In the genomic region with DNA sequence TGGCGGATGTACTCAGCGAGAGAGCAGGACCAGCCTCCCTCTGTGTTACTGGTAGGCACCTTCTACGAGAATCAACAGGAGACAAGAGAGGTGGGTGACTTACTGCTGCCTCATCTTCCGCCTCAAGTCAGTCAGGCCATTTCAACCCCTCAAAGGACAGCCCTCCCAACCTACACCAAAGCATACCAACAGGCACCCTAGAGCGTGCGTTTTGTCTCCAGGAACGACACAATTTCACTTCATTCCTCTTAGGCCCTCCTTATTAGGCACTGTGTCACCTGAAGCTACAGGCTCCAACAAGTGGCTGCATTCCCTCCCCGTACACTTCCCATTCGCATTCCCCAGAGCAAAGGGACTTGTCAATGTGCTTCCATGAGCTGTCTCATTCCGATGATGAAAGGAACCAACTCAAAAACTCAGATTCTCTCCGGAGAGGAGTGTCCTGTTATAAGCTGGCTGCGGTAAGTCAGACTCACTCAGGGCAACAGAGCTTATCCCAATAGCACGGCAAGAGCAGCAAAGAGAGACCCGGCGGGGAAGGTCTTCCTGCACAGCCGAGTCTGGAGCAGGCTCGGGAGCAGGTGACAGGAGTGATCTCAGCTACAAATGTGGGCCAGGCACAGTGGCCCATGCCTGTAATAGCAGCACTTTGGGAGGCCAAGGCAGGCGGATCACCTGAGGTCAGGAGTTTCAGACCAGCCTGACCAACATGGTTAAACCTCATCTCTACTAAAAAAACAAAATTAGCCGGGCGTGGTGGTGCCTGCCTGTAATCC, we compare ENCODE assay signal across 2 cellular contexts.
TF ChIP-seq lines count a peak whose summit lies in the region.

No MANE protein-coding gene starts in this region.

TF ChIP-seq in HEK293, 187 proteins besides CTCF, POLR2A, EP300 and RAD21 (continued from another document):
- TF ChIP-seq SCRT1 (tag by site-specific recombination; IDR thresholded peaks at IDR 0.05; ENCODE audit: borderline replicate concordance) (0 out of 2 replicates have a peak, but pooled peaks have one; percentile 43), ZNF76 (tag by site-specific recombination; IDR thresholded peaks at IDR 0.05; ENCODE audit: borderline replicate concordance, low read depth) (no peak)

TF ChIP-seq in GM12878, 131 proteins besides CTCF, POLR2A, EP300 and RAD21:
- TF ChIP-seq, protein P1, sequence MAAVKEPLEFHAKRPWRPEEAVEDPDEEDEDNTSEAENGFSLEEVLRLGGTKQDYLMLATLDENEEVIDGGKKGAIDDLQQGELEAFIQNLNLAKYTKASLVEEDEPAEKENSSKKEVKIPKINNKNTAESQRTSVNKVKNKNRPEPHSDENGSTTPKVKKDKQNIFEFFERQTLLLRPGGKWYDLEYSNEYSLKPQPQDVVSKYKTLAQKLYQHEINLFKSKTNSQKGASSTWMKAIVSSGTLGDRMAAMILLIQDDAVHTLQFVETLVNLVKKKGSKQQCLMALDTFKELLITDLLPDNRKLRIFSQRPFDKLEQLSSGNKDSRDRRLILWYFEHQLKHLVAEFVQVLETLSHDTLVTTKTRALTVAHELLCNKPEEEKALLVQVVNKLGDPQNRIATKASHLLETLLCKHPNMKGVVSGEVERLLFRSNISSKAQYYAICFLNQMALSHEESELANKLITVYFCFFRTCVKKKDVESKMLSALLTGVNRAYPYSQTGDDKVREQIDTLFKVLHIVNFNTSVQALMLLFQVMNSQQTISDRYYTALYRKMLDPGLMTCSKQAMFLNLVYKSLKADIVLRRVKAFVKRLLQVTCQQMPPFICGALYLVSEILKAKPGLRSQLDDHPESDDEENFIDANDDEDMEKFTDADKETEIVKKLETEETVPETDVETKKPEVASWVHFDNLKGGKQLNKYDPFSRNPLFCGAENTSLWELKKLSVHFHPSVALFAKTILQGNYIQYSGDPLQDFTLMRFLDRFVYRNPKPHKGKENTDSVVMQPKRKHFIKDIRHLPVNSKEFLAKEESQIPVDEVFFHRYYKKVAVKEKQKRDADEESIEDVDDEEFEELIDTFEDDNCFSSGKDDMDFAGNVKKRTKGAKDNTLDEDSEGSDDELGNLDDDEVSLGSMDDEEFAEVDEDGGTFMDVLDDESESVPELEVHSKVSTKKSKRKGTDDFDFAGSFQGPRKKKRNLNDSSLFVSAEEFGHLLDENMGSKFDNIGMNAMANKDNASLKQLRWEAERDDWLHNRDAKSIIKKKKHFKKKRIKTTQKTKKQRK (IDR thresholded peaks at IDR 0.05; ENCODE audit: low read depth, low read length), result no peak
- TF ChIP-seq SUZ12 (IDR thresholded peaks at IDR 0.05; ENCODE audit: unreplicated experiment), result no peak
- no peak for TF ChIP-seq CEBPB (IDR thresholded peaks at IDR 0.05; ENCODE audit: borderline replicate concordance in 1 of 2, low read depth in 2 of 2, low read length in 2 of 2)
- no peak for TF ChIP-seq FOXK2 (IDR thresholded peaks at IDR 0.05)
- no peak for TF ChIP-seq TBL1XR1 (IDR thresholded peaks at IDR 0.05; ENCODE audit: low read depth, low read length)
- TF ChIP-seq CBFB (IDR thresholded peaks at IDR 0.05; ENCODE audit: low read depth), result no peak
- TF ChIP-seq JUNB (IDR thresholded peaks at IDR 0.05), result no peak
TF ChIP-seq in GM12878: peak in this region for 0.
